In genomic region chr10:111962951-111963350, GRCh38 we compare ENCODE assay signal across 23 cellular contexts.
"Had no signal": no experiment of that assay in that cellular context is flagged by ENCODE, and none has a peak within 500 bp of the region (broad histone marks: within the 10 kb centered on the region; RNA-seq: fewer than 3 reads in every experiment).

No MANE protein-coding gene starts in this region.

- H3K27ac ChIP-seq: colonic mucosa, coronary artery, dorsolateral prefrontal cortex, epithelial cell of prostate, esophagus muscularis mucosa, esophagus squamous epithelium, foreskin keratinocyte, gastrocnemius medialis, gastroesophageal sphincter, heart left ventricle, heart right ventricle had no signal

- H3K4me3 ChIP-seq: colonic mucosa, coronary artery, dorsolateral prefrontal cortex, esophagus muscularis mucosa, esophagus squamous epithelium, gastrocnemius medialis, gastroesophageal sphincter, heart left ventricle, heart right ventricle had no signal

- DNase-seq: colonic mucosa; cortex of kidney; dermis blood vessel endothelial cell; dorsolateral prefrontal cortex; effector CD4-positive, alpha-beta T cell; effector CD8-positive, alpha-beta T cell; effector memory CD4-positive, alpha-beta T cell; effector memory CD8-positive, alpha-beta T cell; endodermal cell; erythroblast; esophagus squamous epithelium; foreskin fibroblast; foreskin keratinocyte; foreskin melanocyte; gastrocnemius medialis; glutamatergic neuron; head of caudate nucleus; heart left ventricle; heart right ventricle had no signal
